1 cellular context compared by ENCODE assay signal in genomic region chr11:67261635-67261941, GRCh38.
TF ChIP-seq lines count a peak whose summit lies in the region.

No MANE protein-coding gene starts in this region.

TF ChIP-seq in IMR-90, 13 proteins besides CTCF, POLR2A, EP300 and RAD21 (continued from another document):
- TF ChIP-seq CHD1 (IDR thresholded peaks at IDR 0.05; ENCODE audit: low read depth, low read length) (no peak), RCOR1 (IDR thresholded peaks at IDR 0.05; ENCODE audit: insufficient replicate concordance, low read length) (no peak), BHLHE40 (IDR thresholded peaks at IDR 0.05; ENCODE audit: low read depth, low read length) (no peak), USF2 (IDR thresholded peaks at IDR 0.05; ENCODE audit: low read depth, low read length) (no peak), MAFK (IDR thresholded peaks at IDR 0.05; ENCODE audit: low read depth, low read length) (no peak), MXI1 (IDR thresholded peaks at IDR 0.05; ENCODE audit: borderline replicate concordance, low read depth, low read length) (no peak), CEBPB (IDR thresholded peaks at IDR 0.05; ENCODE audit: low read depth, low read length) (no peak)
TF ChIP-seq in IMR-90: peak in this region for 0.
